In genomic region chr11:64359712-64360402, GRCh38 we compare ENCODE assay signal across 6 cellular contexts.
A peak's percentile ranks its signal among the peaks of the same experiment; 100 is the strongest.
DNase-seq lines count a peak whose midpoint lies in the region; ATAC-seq lines count a peak whose summit lies in the region.

No MANE protein-coding gene starts in this region.

- peak overlapping the region; percentile 89 for H3K4me3 ChIP-seq in mucosa of stomach (ENCODE audit: low read length)

- no peaks in the 10 kb centered on the region for H3K27me3 ChIP-seq in mucosa of stomach (ENCODE audit: control insufficient read depth, insufficient read depth, low read length)

- H3K9me3 ChIP-seq in mucosa of stomach (ENCODE audit: control insufficient read depth, low read length): no peaks in the 10 kb centered on the region

- peak; percentile 22 for DNase-seq in NCI-H1105 treated with DMSO at 0.1 percent for 48 hours (lab: John Stamatoyannopoulos, UW)
- no peak for DNase-seq in NCI-H1105 (lab: John Stamatoyannopoulos, UW)
- DNase-seq in anterior cingulate cortex (lab: John Stamatoyannopoulos, UW): peak in 30 of 58 donors; percentile 14 to 68 (median 39)
- DNase-seq in DMS114 treated with DMSO at 0.1 percent for 48 hours (lab: John Stamatoyannopoulos, UW; ENCODE audit: unreplicated experiment): no peak

- peaks cover 55% of the 10 kb centered on the region for H3K4me1 ChIP-seq in mucosa of stomach (ENCODE audit: control insufficient read depth, insufficient read depth, low read length)

- ATAC-seq in GM21576 (IDR thresholded peaks at IDR 0.05; ENCODE audit: unreplicated experiment): no peak

- H3K9ac ChIP-seq in mucosa of stomach (ENCODE audit: low read length): peak overlapping the region; percentile 83

- peaks cover 14% of the 10 kb centered on the region for H3K36me3 ChIP-seq in mucosa of stomach (ENCODE audit: control insufficient read depth, insufficient read depth, low read length)

Comparison
In these comparisons a context has a peak if more than half of its experiments do, and no peak if none do; other contexts are left out.
1. DNase-seq: peak in NCI-H1105 treated with DMSO at 0.1 percent for 48 hours (single experiment) and anterior cingulate cortex (30 of 58); none in NCI-H1105 (single experiment) and DMS114 treated with DMSO at 0.1 percent for 48 hours (single experiment).